1 cellular context compared by ENCODE assay signal in the genomic region with DNA sequence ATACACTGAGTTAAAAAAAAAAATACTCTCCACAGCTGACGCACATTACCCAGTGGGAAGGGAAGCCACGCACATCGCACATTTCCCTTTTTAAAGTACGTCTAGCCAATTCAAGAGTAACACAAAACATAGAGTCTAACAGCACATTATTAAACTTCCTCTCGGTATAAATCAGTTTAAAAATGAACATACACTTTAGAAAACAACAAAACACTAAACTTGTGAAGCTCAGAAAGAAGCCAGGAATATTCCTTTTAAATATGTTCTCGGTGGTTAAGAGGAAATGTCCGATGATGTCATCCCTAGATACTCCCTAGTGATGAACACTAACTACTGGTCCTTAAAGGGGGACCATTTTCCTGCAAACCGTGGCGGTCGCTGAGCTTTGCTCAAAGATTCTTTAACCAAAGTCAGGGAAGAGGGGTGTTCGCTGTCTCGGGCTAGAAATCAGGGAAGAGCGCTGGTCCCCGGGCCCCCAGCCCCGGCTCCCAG.
TF ChIP-seq lines count a peak whose summit lies in the region.

No MANE protein-coding gene starts in this region.

TF ChIP-seq in HEK293, 187 proteins besides CTCF, POLR2A, EP300 and RAD21 (continued from another document):
- TF ChIP-seq, protein P1, sequence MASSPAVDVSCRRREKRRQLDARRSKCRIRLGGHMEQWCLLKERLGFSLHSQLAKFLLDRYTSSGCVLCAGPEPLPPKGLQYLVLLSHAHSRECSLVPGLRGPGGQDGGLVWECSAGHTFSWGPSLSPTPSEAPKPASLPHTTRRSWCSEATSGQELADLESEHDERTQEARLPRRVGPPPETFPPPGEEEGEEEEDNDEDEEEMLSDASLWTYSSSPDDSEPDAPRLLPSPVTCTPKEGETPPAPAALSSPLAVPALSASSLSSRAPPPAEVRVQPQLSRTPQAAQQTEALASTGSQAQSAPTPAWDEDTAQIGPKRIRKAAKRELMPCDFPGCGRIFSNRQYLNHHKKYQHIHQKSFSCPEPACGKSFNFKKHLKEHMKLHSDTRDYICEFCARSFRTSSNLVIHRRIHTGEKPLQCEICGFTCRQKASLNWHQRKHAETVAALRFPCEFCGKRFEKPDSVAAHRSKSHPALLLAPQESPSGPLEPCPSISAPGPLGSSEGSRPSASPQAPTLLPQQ (tag by site-specific recombination; IDR thresholded peaks at IDR 0.05) = peak; percentile 48; the same call in 1 of the 2 replicates
- TF ChIP-seq ZSCAN30 (tag by site-specific recombination; IDR thresholded peaks at IDR 0.05) = no peak
- no peak for TF ChIP-seq PRDM1 (tag by site-specific recombination; IDR thresholded peaks at IDR 0.05)
- TF ChIP-seq MEIS1 (CRISPR knock-in tag; IDR thresholded peaks at IDR 0.05; ENCODE audit: borderline replicate concordance) = no peak
- no peak for TF ChIP-seq KLF8 (tag by site-specific recombination; IDR thresholded peaks at IDR 0.05)
- no peak for TF ChIP-seq SALL2 (tag by site-specific recombination; IDR thresholded peaks at IDR 0.05; ENCODE audit: borderline replicate concordance)
- no peak for TF ChIP-seq ZBTB17 (tag by site-specific recombination; IDR thresholded peaks at IDR 0.05)
- TF ChIP-seq ZNF335 (tag by site-specific recombination; conservative IDR thresholded peaks at IDR 0.05) = peak; percentile 41
- peak; percentile 64 for TF ChIP-seq ZFP69B (tag by site-specific recombination; IDR thresholded peaks at IDR 0.05)
- no peak for TF ChIP-seq ZNF184 (tag by site-specific recombination; IDR thresholded peaks at IDR 0.05)
- TF ChIP-seq ZNF416 (tag by site-specific recombination; IDR thresholded peaks at IDR 0.05) = no peak
- TF ChIP-seq ZNF530 (tag by site-specific recombination; IDR thresholded peaks at IDR 0.05; ENCODE audit: low read depth) = no peak
- no peak for TF ChIP-seq ZNF664 (tag by site-specific recombination; IDR thresholded peaks at IDR 0.05)
- TF ChIP-seq ZSCAN16 (tag by site-specific recombination; IDR thresholded peaks at IDR 0.05) = no peak
- TF ChIP-seq ZBTB48 (tag by site-specific recombination; IDR thresholded peaks at IDR 0.05) = no peak
- no peak for TF ChIP-seq ZNF626 (tag by site-specific recombination; IDR thresholded peaks at IDR 0.05)
- no peak for TF ChIP-seq ZNF701 (tag by site-specific recombination; IDR thresholded peaks at IDR 0.05)
- TF ChIP-seq YY1 (tag by site-specific recombination; IDR thresholded peaks at IDR 0.05) = no peak
- TF ChIP-seq HOXA7 (CRISPR knock-in tag; IDR thresholded peaks at IDR 0.05; ENCODE audit: borderline replicate concordance) = no peak
- TF ChIP-seq ZNF112 (tag by site-specific recombination; IDR thresholded peaks at IDR 0.05) = no peak
- no peak for TF ChIP-seq ZNF843 (tag by site-specific recombination; IDR thresholded peaks at IDR 0.05)
- no peak for TF ChIP-seq ZNF558 (tag by site-specific recombination; IDR thresholded peaks at IDR 0.05)
- no peak for TF ChIP-seq ZNF768 (tag by site-specific recombination; IDR thresholded peaks at IDR 0.05)
- TF ChIP-seq SP2 (tag by site-specific recombination; IDR thresholded peaks at IDR 0.05) = no peak
- TF ChIP-seq ZNF76 (tag by site-specific recombination; IDR thresholded peaks at IDR 0.05; ENCODE audit: borderline replicate concordance, low read depth) = no peak
- TF ChIP-seq, protein P2, sequence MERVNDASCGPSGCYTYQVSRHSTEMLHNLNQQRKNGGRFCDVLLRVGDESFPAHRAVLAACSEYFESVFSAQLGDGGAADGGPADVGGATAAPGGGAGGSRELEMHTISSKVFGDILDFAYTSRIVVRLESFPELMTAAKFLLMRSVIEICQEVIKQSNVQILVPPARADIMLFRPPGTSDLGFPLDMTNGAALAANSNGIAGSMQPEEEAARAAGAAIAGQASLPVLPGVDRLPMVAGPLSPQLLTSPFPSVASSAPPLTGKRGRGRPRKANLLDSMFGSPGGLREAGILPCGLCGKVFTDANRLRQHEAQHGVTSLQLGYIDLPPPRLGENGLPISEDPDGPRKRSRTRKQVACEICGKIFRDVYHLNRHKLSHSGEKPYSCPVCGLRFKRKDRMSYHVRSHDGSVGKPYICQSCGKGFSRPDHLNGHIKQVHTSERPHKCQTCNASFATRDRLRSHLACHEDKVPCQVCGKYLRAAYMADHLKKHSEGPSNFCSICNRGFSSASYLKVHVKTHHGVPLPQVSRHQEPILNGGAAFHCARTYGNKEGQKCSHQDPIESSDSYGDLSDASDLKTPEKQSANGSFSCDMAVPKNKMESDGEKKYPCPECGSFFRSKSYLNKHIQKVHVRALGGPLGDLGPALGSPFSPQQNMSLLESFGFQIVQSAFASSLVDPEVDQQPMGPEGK (tag by site-specific recombination; IDR thresholded peaks at IDR 0.05) = peak; percentile 13; the same call in 1 of the 2 replicates
- TF ChIP-seq BCL11B (tag by site-specific recombination; IDR thresholded peaks at IDR 0.05; ENCODE audit: low read depth) = no peak
- no peak for TF ChIP-seq ZNF121 (tag by site-specific recombination; IDR thresholded peaks at IDR 0.05)
- peak; percentile 37; the same call in 1 of the 2 replicates for TF ChIP-seq WT1 (tag by site-specific recombination; IDR thresholded peaks at IDR 0.05)
- no peak for TF ChIP-seq ZNF571 (tag by site-specific recombination; IDR thresholded peaks at IDR 0.05)
- TF ChIP-seq ZNF350 (tag by site-specific recombination; IDR thresholded peaks at IDR 0.05) = no peak
- TF ChIP-seq REPIN1 (tag by site-specific recombination; IDR thresholded peaks at IDR 0.05; ENCODE audit: low read depth) = no peak
- no peak for TF ChIP-seq ZNF23 (tag by site-specific recombination; IDR thresholded peaks at IDR 0.05; ENCODE audit: borderline replicate concordance)
- TF ChIP-seq ZNF140 (tag by site-specific recombination; IDR thresholded peaks at IDR 0.05) = no peak
- TF ChIP-seq, protein P3, sequence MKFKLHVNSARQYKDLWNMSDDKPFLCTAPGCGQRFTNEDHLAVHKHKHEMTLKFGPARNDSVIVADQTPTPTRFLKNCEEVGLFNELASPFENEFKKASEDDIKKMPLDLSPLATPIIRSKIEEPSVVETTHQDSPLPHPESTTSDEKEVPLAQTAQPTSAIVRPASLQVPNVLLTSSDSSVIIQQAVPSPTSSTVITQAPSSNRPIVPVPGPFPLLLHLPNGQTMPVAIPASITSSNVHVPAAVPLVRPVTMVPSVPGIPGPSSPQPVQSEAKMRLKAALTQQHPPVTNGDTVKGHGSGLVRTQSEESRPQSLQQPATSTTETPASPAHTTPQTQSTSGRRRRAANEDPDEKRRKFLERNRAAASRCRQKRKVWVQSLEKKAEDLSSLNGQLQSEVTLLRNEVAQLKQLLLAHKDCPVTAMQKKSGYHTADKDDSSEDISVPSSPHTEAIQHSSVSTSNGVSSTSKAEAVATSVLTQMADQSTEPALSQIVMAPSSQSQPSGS (tag by site-specific recombination; IDR thresholded peaks at IDR 0.05; ENCODE audit: low read depth) = peak; percentile 95
- TF ChIP-seq ZBTB20 (tag by site-specific recombination; IDR thresholded peaks at IDR 0.05) = peak; percentile 91
